Comparison of ENCODE assay signal across 8 cellular contexts in genomic region chr12:62259993-62260732, GRCh38. TPM values are rescaled to one million over a fixed set of nuclear protein-coding genes. Genes with fewer than 3 reads are reported as not detected.
DNase-seq lines count a peak whose midpoint lies in the region; ATAC-seq and TF ChIP-seq lines count a peak whose summit lies in the region.

USP15 (plus strand) TSS chr12:62260404; CDS start chr12:62260415, 11 bp downstream.

- under 1% methylated on average over 61 of the region's 61 CpGs for WGBS in thymus

- peak within 1 kb of the TSS; percentile 100 for H3K27ac Mint-ChIP-seq in activated naive CD8-positive, alpha-beta T cell treated with anti-CD3 and anti-CD28 coated beads for 36 hours
- H3K27ac Mint-ChIP-seq in glutamatergic neuron (ENCODE audit: unreplicated experiment) (peak within 1 kb of the TSS; percentile 99), osteocyte (ENCODE audit: unreplicated experiment) (peak within 1 kb of the TSS; percentile 96)

- peak within 1 kb of the TSS; percentile 98 for H3K27ac ChIP-seq in thymus (ENCODE audit: low read depth)

- no peaks in the 10 kb centered on the region for H3K9me3 Mint-ChIP-seq in activated naive CD8-positive, alpha-beta T cell treated with anti-CD3 and anti-CD28 coated beads for 36 hours
- H3K9me3 Mint-ChIP-seq in glutamatergic neuron (ENCODE audit: unreplicated experiment) (peaks cover 10% of the 10 kb centered on the region), osteocyte (ENCODE audit: unreplicated experiment) (no peaks in the 10 kb centered on the region)

- H3K9me3 ChIP-seq in thymus (ENCODE audit: control insufficient read depth) = no peaks in the 10 kb centered on the region

- POLR2A ChIA-PET in GM10248 (lab: Yijun Ruan, JAX) = interaction anchor here (1.0 to 1.4 kb wide), 2 partner anchors 9 to 343 kb away, joined by 3 read pairs; no protein-coding TSS in a partner anchor

- H3K4me3 ChIP-seq in thymus (ENCODE audit: low read length) = peak within 1 kb of the TSS; percentile 83

- peak; percentile 78 for ATAC-seq in HG02571 (IDR thresholded peaks at IDR 0.05; ENCODE audit: unreplicated experiment)
- ATAC-seq in SK-N-SH treated with all-trans-retinoic acid at 6 μM for 48 hours = peak; percentile 97

- TF ChIP-seq CTCF in GM10248 (IDR thresholded peaks at IDR 0.05; ENCODE audit: control extremely low read depth, extremely low read depth, low read depth, missing control alignments) = peak; percentile 60
- TF ChIP-seq CTCF in glutamatergic neuron (IDR thresholded peaks at IDR 0.05; ENCODE audit: partially characterized antibody, unreplicated experiment) = peak; percentile 69
- TF ChIP-seq CTCF in osteocyte (IDR thresholded peaks at IDR 0.05) = peak; percentile 84

- H3K36me3 Mint-ChIP-seq in activated naive CD8-positive, alpha-beta T cell treated with anti-CD3 and anti-CD28 coated beads for 36 hours = peaks cover 30% of the 10 kb centered on the region
- no peaks in the 10 kb centered on the region for H3K36me3 Mint-ChIP-seq in glutamatergic neuron (ENCODE audit: unreplicated experiment)
- peaks cover 2% of the 10 kb centered on the region for H3K36me3 Mint-ChIP-seq in osteocyte (ENCODE audit: unreplicated experiment)

- H3K4me3 Mint-ChIP-seq in activated naive CD8-positive, alpha-beta T cell treated with anti-CD3 and anti-CD28 coated beads for 36 hours = peak within 1 kb of the TSS; percentile 91
- peak within 1 kb of the TSS; percentile 99 for H3K4me3 Mint-ChIP-seq in glutamatergic neuron (ENCODE audit: unreplicated experiment)
- peak within 1 kb of the TSS; percentile 100 for H3K4me3 Mint-ChIP-seq in osteocyte (ENCODE audit: unreplicated experiment)

- peaks cover 10% of the 10 kb centered on the region for H3K4me1 ChIP-seq in thymus (ENCODE audit: control insufficient read depth, insufficient read depth, low read length)

- DNase-seq in GM10248 (ENCODE audit: extremely low spot score) (peak; percentile 90), NCI-H1048 (lab: John Stamatoyannopoulos, UW) (peak; percentile 92), glutamatergic neuron (peak; percentile 99), osteocyte (ENCODE audit: extremely low spot score, unreplicated experiment) (peak; percentile 99)
- DNase-seq in activated naive CD8-positive, alpha-beta T cell treated with anti-CD3 and anti-CD28 coated beads for 36 hours = peak; percentile 97

- CTCF ChIA-PET in GM10248 (lab: Yijun Ruan, JAX) = interaction anchor here (0.6 to 1.8 kb wide), 6 partner anchors 9 to 535 kb away, joined by 3 to 9 read pairs (median 3); no protein-coding TSS in a partner anchor

- no peaks in the 10 kb centered on the region for H3K27me3 ChIP-seq in thymus (ENCODE audit: control insufficient read depth, insufficient read depth)

- no peaks in the 10 kb centered on the region for H3K36me3 ChIP-seq in thymus (ENCODE audit: control insufficient read depth, insufficient read depth)

- H3K4me1 Mint-ChIP-seq in activated naive CD8-positive, alpha-beta T cell treated with anti-CD3 and anti-CD28 coated beads for 36 hours = peaks cover 48% of the 10 kb centered on the region
- peaks cover 2% of the 10 kb centered on the region for H3K4me1 Mint-ChIP-seq in glutamatergic neuron (ENCODE audit: low read depth, unreplicated experiment)
- H3K4me1 Mint-ChIP-seq in osteocyte (ENCODE audit: unreplicated experiment) = peaks cover 23% of the 10 kb centered on the region

- no peaks in the 10 kb centered on the region for H3K27me3 Mint-ChIP-seq in activated naive CD8-positive, alpha-beta T cell treated with anti-CD3 and anti-CD28 coated beads for 36 hours
- H3K27me3 Mint-ChIP-seq in glutamatergic neuron (ENCODE audit: unreplicated experiment) (peaks cover 5% of the 10 kb centered on the region), osteocyte (ENCODE audit: unreplicated experiment) (no peaks in the 10 kb centered on the region)

TF ChIP-seq in SK-N-SH treated with all-trans-retinoic acid at 6 μM for 48 hours, 23 proteins besides CTCF, POLR2A, EP300 and RAD21:
- TF ChIP-seq ZFP3 (CRISPR knock-in tag; IDR thresholded peaks at IDR 0.05) (peak; percentile 64; the same call in 1 of the 2 replicates), ZFP30 (CRISPR knock-in tag; IDR thresholded peaks at IDR 0.05) (no peak; the same call in 1 of the 2 replicates), PATZ1 (CRISPR knock-in tag; IDR thresholded peaks at IDR 0.05; ENCODE audit: borderline replicate concordance) (no peak), PPARA (CRISPR knock-in tag; IDR thresholded peaks at IDR 0.05; ENCODE audit: borderline replicate concordance) (0 out of 2 replicates have a peak, but pooled peaks have one; percentile 41), POU6F1 (CRISPR knock-in tag; IDR thresholded peaks at IDR 0.05; ENCODE audit: borderline replicate concordance, low read depth) (peak; percentile 91)
- TF ChIP-seq, protein P1, sequence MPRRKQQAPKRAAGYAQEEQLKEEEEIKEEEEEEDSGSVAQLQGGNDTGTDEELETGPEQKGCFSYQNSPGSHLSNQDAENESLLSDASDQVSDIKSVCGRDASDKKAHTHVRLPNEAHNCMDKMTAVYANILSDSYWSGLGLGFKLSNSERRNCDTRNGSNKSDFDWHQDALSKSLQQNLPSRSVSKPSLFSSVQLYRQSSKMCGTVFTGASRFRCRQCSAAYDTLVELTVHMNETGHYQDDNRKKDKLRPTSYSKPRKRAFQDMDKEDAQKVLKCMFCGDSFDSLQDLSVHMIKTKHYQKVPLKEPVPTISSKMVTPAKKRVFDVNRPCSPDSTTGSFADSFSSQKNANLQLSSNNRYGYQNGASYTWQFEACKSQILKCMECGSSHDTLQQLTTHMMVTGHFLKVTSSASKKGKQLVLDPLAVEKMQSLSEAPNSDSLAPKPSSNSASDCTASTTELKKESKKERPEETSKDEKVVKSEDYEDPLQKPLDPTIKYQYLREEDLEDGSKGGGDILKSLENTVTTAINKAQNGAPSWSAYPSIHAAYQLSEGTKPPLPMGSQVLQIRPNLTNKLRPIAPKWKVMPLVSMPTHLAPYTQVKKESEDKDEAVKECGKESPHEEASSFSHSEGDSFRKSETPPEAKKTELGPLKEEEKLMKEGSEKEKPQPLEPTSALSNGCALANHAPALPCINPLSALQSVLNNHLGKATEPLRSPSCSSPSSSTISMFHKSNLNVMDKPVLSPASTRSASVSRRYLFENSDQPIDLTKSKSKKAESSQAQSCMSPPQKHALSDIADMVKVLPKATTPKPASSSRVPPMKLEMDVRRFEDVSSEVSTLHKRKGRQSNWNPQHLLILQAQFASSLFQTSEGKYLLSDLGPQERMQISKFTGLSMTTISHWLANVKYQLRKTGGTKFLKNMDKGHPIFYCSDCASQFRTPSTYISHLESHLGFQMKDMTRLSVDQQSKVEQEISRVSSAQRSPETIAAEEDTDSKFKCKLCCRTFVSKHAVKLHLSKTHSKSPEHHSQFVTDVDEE (CRISPR knock-in tag; IDR thresholded peaks at IDR 0.05) = peak; percentile 55; the same call in 1 of the 2 replicates

RNA-seq across cellular contexts. Expression of gene USP15, which starts in this region (rescaled TPM):
- total RNA-seq in activated naive CD8-positive, alpha-beta T cell treated with anti-CD3 and anti-CD28 coated beads for 36 hours = 100 to 1,000 TPM; 118 to 137 TPM
- total RNA-seq in glutamatergic neuron (ENCODE audit: unreplicated experiment) = 74.4 TPM
- 40.6 and 45.0 TPM in 2 replicates for total RNA-seq in osteocyte
- polyA plus RNA-seq in thymus = 201 TPM

Comparison
In these comparisons a context has a peak if more than half of its experiments do, and no peak if none do; other contexts are left out.
1. Peak in every context shown above with its lines: DNase-seq, ATAC-seq, H3K4me3 ChIP-seq and H3K27ac ChIP-seq.